In genomic region chr19:42466521-42467436, GRCh38 we compare ENCODE assay signal across 1 cellular context.
TF ChIP-seq lines count a peak whose summit lies in the region.

No MANE protein-coding gene starts in this region.

TF ChIP-seq in H1, 55 proteins besides CTCF, POLR2A, EP300 and RAD21 (continued from another document):
- TF ChIP-seq CHD7 (IDR thresholded peaks at IDR 0.05; ENCODE audit: insufficient replicate concordance, low read length) (no peak), YY1 (IDR thresholded peaks at IDR 0.05; ENCODE audit: low read depth, low read length) (no peak), BRCA1 (IDR thresholded peaks at IDR 0.05; ENCODE audit: low read depth, low read length) (no peak), JUND (IDR thresholded peaks at IDR 0.05; ENCODE audit: low read length) (no peak), SRF (IDR thresholded peaks at IDR 0.05; ENCODE audit: low read depth, low read length) (no peak), ASH2L (IDR thresholded peaks at IDR 0.05; ENCODE audit: low read length) (no peak)
